In genomic region chr9:121499427-121500164, GRCh38 we compare ENCODE assay signal across 8 cellular contexts. TPM values are rescaled to one million over a fixed set of nuclear protein-coding genes. Genes with fewer than 3 reads are reported as not detected.
DNase-seq lines count a peak whose midpoint lies in the region; ATAC-seq and TF ChIP-seq lines count a peak whose summit lies in the region.

Gene GGTA1 (minus strand): TSS chr9:121499844. CDS start chr9:121467922, 31,922 bp downstream.

- peaks cover 0 to 7% (median 5%) of the 10 kb centered on the region in 5 donors for H3K9me3 Mint-ChIP-seq in CD8-positive, alpha-beta memory T cell
- H3K9me3 Mint-ChIP-seq in HFFc6, result peaks cover 8% of the 10 kb centered on the region
- H3K9me3 Mint-ChIP-seq in memory B cell, result peaks cover 2% of the 10 kb centered on the region

- no peak within 1 kb of the TSS for H3K27ac ChIP-seq in CD8-positive, alpha-beta memory T cell (ENCODE audit: low read depth, low read length)
- peak within 1 kb of the TSS; percentile 65 for H3K27ac ChIP-seq in thymus (ENCODE audit: low read depth)

- peak within 1 kb of the TSS; percentile 66 to 92 (median 80) for H3K4me3 Mint-ChIP-seq in CD8-positive, alpha-beta memory T cell
- H3K4me3 Mint-ChIP-seq in HFFc6 (peak within 1 kb of the TSS; percentile 82), memory B cell (peak within 1 kb of the TSS; percentile 79)

- peak; percentile 27 for ATAC-seq in memory B cell (ENCODE audit: low read depth)
- ATAC-seq in HG03108 (IDR thresholded peaks at IDR 0.05; ENCODE audit: unreplicated experiment), result no peak
- no peak for ATAC-seq in GM21723 (IDR thresholded peaks at IDR 0.05; ENCODE audit: unreplicated experiment)

- 1% methylated on average over 72 of the region's 72 CpGs for WGBS in thymus

- peaks cover 57 to 72% of the 10 kb centered on the region in 2 donors for H3K27me3 Mint-ChIP-seq in CD8-positive, alpha-beta memory T cell
- H3K27me3 Mint-ChIP-seq in HFFc6 (ENCODE audit: insufficient read depth) (peaks cover 43% of the 10 kb centered on the region), memory B cell (peaks cover 28% of the 10 kb centered on the region)

- CTCF ChIA-PET in CD8-positive, alpha-beta memory T cell (lab: Charles Lee), result interaction anchor here (1.2 kb wide), 1 partner anchor 180 kb away, joined by 3 read pairs; no protein-coding TSS in a partner anchor

- H3K36me3 Mint-ChIP-seq in CD8-positive, alpha-beta memory T cell, result peaks cover 0 to 12% (median 3%) of the 10 kb centered on the region in 3 donors
- peaks cover 10% of the 10 kb centered on the region; the same call in 1 of the 2 replicates for H3K36me3 Mint-ChIP-seq in HFFc6 (ENCODE audit: low read depth)
- H3K36me3 Mint-ChIP-seq in memory B cell, result peaks cover 2% of the 10 kb centered on the region

- H3K4me1 ChIP-seq in CD8-positive, alpha-beta memory T cell (ENCODE audit: insufficient read depth, low read length), result peaks cover 13% of the 10 kb centered on the region
- no peaks in the 10 kb centered on the region for H3K4me1 ChIP-seq in thymus (ENCODE audit: control insufficient read depth, insufficient read depth, low read length)

- TF ChIP-seq CTCF in HFFc6 (IDR thresholded peaks at IDR 0.05), result no peak

- peaks cover 19% of the 10 kb centered on the region for H3K27me3 ChIP-seq in CD8-positive, alpha-beta memory T cell (ENCODE audit: insufficient read depth, low read length, poor library complexity, severe bottlenecking)
- peaks cover 46% of the 10 kb centered on the region for H3K27me3 ChIP-seq in thymus (ENCODE audit: control insufficient read depth, insufficient read depth)

- H3K4me1 Mint-ChIP-seq in CD8-positive, alpha-beta memory T cell, result peaks cover 19 to 23% (median 20%) of the 10 kb centered on the region in 3 donors
- H3K4me1 Mint-ChIP-seq in HFFc6 (ENCODE audit: low read depth) (peaks cover 24% of the 10 kb centered on the region), memory B cell (peaks cover 24% of the 10 kb centered on the region)

- POLR2A ChIA-PET in CD8-positive, alpha-beta memory T cell (lab: Charles Lee), result no interaction called here

- no peaks in the 10 kb centered on the region for H3K9me3 ChIP-seq in CD8-positive, alpha-beta memory T cell (ENCODE audit: low read length)
- no peaks in the 10 kb centered on the region for H3K9me3 ChIP-seq in thymus (ENCODE audit: control insufficient read depth)

- DNase-seq in CD8-positive, alpha-beta memory T cell, result no peak
- DNase-seq in HFFc6, result peak; percentile 16
- peak; percentile 55 for DNase-seq in SW480 (ENCODE audit: low spot score)
- peak; percentile 53 for DNase-seq in epidermal melanocyte (ENCODE audit: insufficient read length, low spot score)
- DNase-seq in memory B cell (ENCODE audit: low spot score in 2 of 2), result peak; percentile 9 to 37

- H3K27ac Mint-ChIP-seq in CD8-positive, alpha-beta memory T cell, result peak within 1 kb of the TSS in 1 of 8 donors; percentile 39
- H3K27ac Mint-ChIP-seq in HFFc6, result no peak within 1 kb of the TSS; the same call in 1 of the 2 replicates
- H3K27ac Mint-ChIP-seq in memory B cell, result peak within 1 kb of the TSS; percentile 12

- peak within 1 kb of the TSS; percentile 9 for H3K4me3 ChIP-seq in CD8-positive, alpha-beta memory T cell (ENCODE audit: low read length)
- peak within 1 kb of the TSS; percentile 30 for H3K4me3 ChIP-seq in thymus (ENCODE audit: low read length)

- H3K36me3 ChIP-seq in CD8-positive, alpha-beta memory T cell (ENCODE audit: insufficient read depth, low read length), result no peaks in the 10 kb centered on the region
- no peaks in the 10 kb centered on the region for H3K36me3 ChIP-seq in thymus (ENCODE audit: control insufficient read depth, insufficient read depth)

RNA-seq across cellular contexts. Expression of gene GGTA1, which starts in this region (rescaled TPM):
- total RNA-seq in CD8-positive, alpha-beta memory T cell, result not detected
- polyA plus RNA-seq in CD8-positive, alpha-beta memory T cell, result not detected
- not detected for total RNA-seq in HFFc6 (2021; fragmentation: NEBNext Ultra II Directional; extraction: Animal tissue kit (Norgen Biotek cat#: 25700))
- polyA plus RNA-seq in thymus, result 9.7 TPM

Comparison
In these comparisons a context has a peak if more than half of its experiments do, and no peak if none do; other contexts are left out.
1. RNA of gene GGTA1 (polyA plus RNA-seq): 9.7 TPM in thymus (single experiment); not detected in CD8-positive, alpha-beta memory T cell (single experiment); every median in the first group is over 10 times any median in the second.
2. Peak in DNase-seq in HFFc6; RNA of the gene not detected or under 1 TPM.
3. DNase-seq: peak in SW480 (single experiment), epidermal melanocyte (single experiment) and memory B cell (2 of 2); none in CD8-positive, alpha-beta memory T cell (0 of 5).
4. Peak in every context shown above with its lines, with median percentiles within 50 percentile points of each other: H3K4me3 Mint-ChIP-seq.